Comparison of ENCODE assay signal across 10 cellular contexts in the genomic region with DNA sequence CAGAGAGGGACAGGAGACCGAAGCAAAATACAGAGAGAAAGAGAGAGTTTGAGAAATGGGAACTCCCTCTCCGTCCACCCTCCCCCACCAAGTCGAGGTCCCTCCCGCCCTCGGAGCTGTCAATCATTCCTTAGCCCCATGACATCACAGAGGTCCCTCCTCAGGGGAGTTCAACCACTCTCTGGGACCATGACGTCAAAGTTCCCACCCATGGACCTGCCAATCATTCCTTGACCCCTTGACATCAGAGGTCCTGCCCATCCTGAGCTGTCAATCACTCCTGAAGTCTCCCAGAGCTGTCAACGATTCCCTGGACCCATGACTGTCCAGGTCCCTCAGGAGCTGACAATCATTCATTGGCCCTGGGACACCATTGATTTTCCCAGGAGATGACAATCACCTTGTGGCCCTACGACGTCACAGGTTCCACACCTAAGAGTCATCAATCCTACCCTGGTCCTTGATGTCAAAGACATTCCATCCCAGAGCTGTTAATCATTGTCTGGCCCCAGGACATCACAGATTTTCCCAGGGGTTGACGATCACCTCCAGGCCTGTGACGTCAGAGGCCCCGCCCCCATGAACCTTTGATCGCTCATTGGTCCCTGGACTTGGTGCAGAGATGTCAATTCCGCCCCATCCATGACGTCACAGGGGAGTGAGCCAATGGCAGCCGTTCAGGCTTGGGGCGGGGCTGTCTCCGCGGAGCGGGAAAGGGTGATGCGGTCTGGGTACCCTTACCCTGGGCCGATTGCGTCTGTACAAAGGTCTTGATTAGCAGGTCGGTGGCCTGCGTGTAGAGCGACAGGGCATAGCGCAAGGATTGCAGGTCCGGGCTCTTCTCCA.
DNase-seq lines count a peak whose midpoint lies in the region; ATAC-seq, FAIRE-seq and TF ChIP-seq lines count a peak whose summit lies in the region.
"Had no signal": no experiment of that assay in that cellular context is flagged by ENCODE, and none has a peak within 500 bp of the region (broad histone marks: within the 10 kb centered on the region; RNA-seq: fewer than 3 reads in every experiment).

No MANE protein-coding gene starts in this region.

- H3K79me2 ChIP-seq in OCI-LY3 (ENCODE audit: low read length): no peaks in the 10 kb centered on the region

- FAIRE-seq in urothelium cell line (lab: Jason Lieb, UNC): no peak
- FAIRE-seq: RCC 7860 had no signal

- ATAC-seq in GM21576 (IDR thresholded peaks at IDR 0.05; ENCODE audit: unreplicated experiment) (no peak), HG03442 (IDR thresholded peaks at IDR 0.05; ENCODE audit: unreplicated experiment) (no peak)

- H3K27ac ChIP-seq in OCI-LY3 (ENCODE audit: low read length): no peak overlapping the region

- peak overlapping the region; percentile 68 for H3K4me2 ChIP-seq in OCI-LY3 (ENCODE audit: low read length)

- peak; percentile 61 for DNase-seq in activated effector memory CD4-positive, alpha-beta T cell treated with anti-CD3 and anti-CD28 coated beads, Interleukin-2, amount 50 U/mL, for 16 hours
- DNase-seq in activated effector memory CD4-positive, alpha-beta T cell treated with Interleukin-2 at 50 U/mL for 16 hours: no peak
- DNase-seq in fibroblast of peridontal ligament (ENCODE audit: extremely low read depth): peak; percentile 2
- peak; percentile 36 for DNase-seq in stimulated activated CD8-positive, alpha-beta memory T cell treated with anti-CD3 and anti-CD28 coated beads, Interleukin-4, amount 100 ng/mL, for 48 hours
- DNase-seq in urothelium cell line (ENCODE audit: low spot score): no peak
- DNase-seq: C1 segment of cervical spinal cord had no signal

- H3K27me3 ChIP-seq in OCI-LY3 (ENCODE audit: low read depth, low read length): peaks cover 24% of the 10 kb centered on the region

- peak overlapping the region; percentile 76; the same call in 1 of the 2 replicates for H2AFZ ChIP-seq in OCI-LY3 (ENCODE audit: low read depth, low read length)

- no peak for TF ChIP-seq CTCF in OCI-LY3 (IDR thresholded peaks at IDR 0.05; ENCODE audit: low read depth, low read length)

- peak overlapping the region; percentile 69 for H3K4me3 ChIP-seq in OCI-LY3 (ENCODE audit: low read length)

- 0 out of 2 replicates have a peak, but pooled peaks cover 9% of the 10 kb centered on the region for H3K4me1 ChIP-seq in OCI-LY3 (ENCODE audit: low read length)

- no peaks in the 10 kb centered on the region for H4K20me1 ChIP-seq in OCI-LY3 (ENCODE audit: insufficient read depth, low read length)

- no peaks in the 10 kb centered on the region for H3K36me3 ChIP-seq in OCI-LY3 (replicated peaks; ENCODE audit: low read depth, low read length)

- H3K9me3 ChIP-seq in OCI-LY3 (ENCODE audit: insufficient read depth, low read length): no peaks in the 10 kb centered on the region

- H3K9ac ChIP-seq in OCI-LY3 (ENCODE audit: low read length): peak overlapping the region; percentile 52

Comparison
In these comparisons a context has a peak if more than half of its experiments do, and no peak if none do; other contexts are left out.
1. DNase-seq: peak in activated effector memory CD4-positive, alpha-beta T cell treated with anti-CD3 and anti-CD28 coated beads, Interleukin-2, amount 50 U/mL, for 16 hours (single experiment), fibroblast of peridontal ligament (single experiment) and stimulated activated CD8-positive, alpha-beta memory T cell treated with anti-CD3 and anti-CD28 coated beads, Interleukin-4, amount 100 ng/mL, for 48 hours (single experiment); none in activated effector memory CD4-positive, alpha-beta T cell treated with Interleukin-2 at 50 U/mL for 16 hours (single experiment) and urothelium cell line (single experiment).